ENCODE assay signal across 31 cellular contexts in the genomic region with DNA sequence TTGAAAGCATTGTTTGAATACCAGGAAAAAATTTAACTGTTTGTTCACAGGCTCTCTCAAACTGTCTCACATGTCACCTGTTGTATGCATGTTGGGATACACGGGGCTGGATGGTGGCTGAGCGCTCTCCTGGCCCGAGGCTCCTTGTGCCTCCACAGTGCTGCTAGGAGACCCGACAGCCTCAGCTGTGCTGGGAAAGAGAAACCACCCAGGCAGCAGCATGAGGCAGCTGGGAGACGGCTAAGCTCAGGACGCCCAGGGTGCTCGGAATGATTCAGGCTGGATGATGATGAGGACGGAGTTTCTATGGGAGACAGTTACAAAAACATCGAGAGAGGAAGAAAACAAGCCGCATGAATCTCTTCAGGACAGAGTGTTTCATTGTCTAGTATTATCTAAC.
"Had no signal": no experiment of that assay in that cellular context is flagged by ENCODE, and none has a peak within 500 bp of the region (broad histone marks: within the 10 kb centered on the region; RNA-seq: fewer than 3 reads in every experiment).

No MANE protein-coding gene starts in this region.

- DNase-seq: naive thymus-derived CD8-positive, alpha-beta T cell; occipital lobe; ovary; posterior cingulate gyrus; psoas muscle; right cardiac atrium; right lobe of liver; spleen; stimulated activated CD4-positive, alpha-beta T cell treated with anti-CD3 and anti-CD28 coated beads, Interleukin-12 subunit alpha, Interleukin-12 subunit beta, amount 100 ng/mL, for 4 hours; stimulated activated CD4-positive, alpha-beta T cell treated with anti-CD3 and anti-CD28 coated beads, Interleukin-1b, Interleukin-23, amount 100 ng/mL, for 48 hours; stimulated activated CD4-positive, alpha-beta T cell treated with anti-CD3 and anti-CD28 coated beads, Interleukin-4, amount 100 ng/mL, for 1 hour; stimulated activated CD4-positive, alpha-beta T cell treated with anti-CD3 and anti-CD28 coated beads, Interleukin-4, amount 100 ng/mL, for 4 hours; stimulated activated CD8-positive, alpha-beta memory T cell treated with anti-CD3 and anti-CD28 coated beads, Interleukin-4, amount 100 ng/mL, for 48 hours; stimulated activated naive CD4-positive, alpha-beta T cell; stimulated activated naive CD8-positive, alpha-beta T cell treated with anti-CD3 and anti-CD28 coated beads, Interleukin-15, amount 100 ng/mL, for 72 hours; stimulated activated naive CD8-positive, alpha-beta T cell treated with anti-CD3 and anti-CD28 coated beads, Interleukin-15, Interleukin-2, amounts not matched to agents 100 U/mL and 50 U/mL, for 24 hours; substantia nigra; testis; tibial artery; transverse colon; upper lobe of right lung; uterus had no signal

- H3K36me3 ChIP-seq: neural progenitor cell, ovary, right lobe of liver, spleen, suprapubic skin, tibial artery, transverse colon, upper lobe of right lung, uterus had no signal

- H3K27ac ChIP-seq: neural progenitor cell, ovary, parathyroid adenoma, psoas muscle, right lobe of liver, skin epidermis, spleen, suprapubic skin, testis, tibial artery, transverse colon, upper lobe of right lung, uterus had no signal

- H3K4me3 Mint-ChIP-seq: naive thymus-derived CD8-positive, alpha-beta T cell; nephron; neural progenitor cell; stimulated activated memory B cell treated with anti-CD40 and anti-IgM and Interleukin-4, amounts not matched to agents 10 μg/mL and 1 μg/mL and 100 μg/mL, for 72 hours; stimulated activated naive CD8-positive, alpha-beta T cell treated with anti-CD3 and anti-CD28 coated beads, Interleukin-15, amount 100 ng/mL, for 72 hours; type B pancreatic cell had no signal

- H3K4me1 Mint-ChIP-seq: naive thymus-derived CD8-positive, alpha-beta T cell; stimulated activated memory B cell treated with anti-CD40 and anti-IgM and Interleukin-4, amounts not matched to agents 10 μg/mL and 1 μg/mL and 100 μg/mL, for 72 hours; stimulated activated naive CD8-positive, alpha-beta T cell treated with anti-CD3 and anti-CD28 coated beads, Interleukin-15, amount 100 ng/mL, for 72 hours had no signal

- H3K27me3 ChIP-seq: ovary, right lobe of liver, spleen, suprapubic skin, testis, tibial artery, transverse colon, uterus had no signal

- H3K27ac Mint-ChIP-seq: naive thymus-derived CD8-positive, alpha-beta T cell; nephron; neural progenitor cell; progenitor cell of endocrine pancreas; stimulated activated memory B cell treated with anti-CD40 and anti-IgM and Interleukin-4, amounts not matched to agents 10 μg/mL and 1 μg/mL and 100 μg/mL, for 72 hours; stimulated activated naive CD8-positive, alpha-beta T cell treated with anti-CD3 and anti-CD28 coated beads, Interleukin-15, amount 100 ng/mL, for 72 hours; type B pancreatic cell had no signal

- H3K36me3 Mint-ChIP-seq: naive thymus-derived CD8-positive, alpha-beta T cell; neural progenitor cell; stimulated activated memory B cell treated with anti-CD40 and anti-IgM and Interleukin-4, amounts not matched to agents 10 μg/mL and 1 μg/mL and 100 μg/mL, for 72 hours; type B pancreatic cell had no signal

- ATAC-seq: naive thymus-derived CD8-positive, alpha-beta T cell; psoas muscle; right cardiac atrium; right lobe of liver; stimulated activated memory B cell treated with anti-CD40 and anti-IgM and Interleukin-4, amounts not matched to agents 10 μg/mL and 1 μg/mL and 100 μg/mL, for 72 hours; stimulated activated naive CD8-positive, alpha-beta T cell treated with anti-CD3 and anti-CD28 coated beads, Interleukin-15, amount 100 ng/mL, for 72 hours; stimulated activated naive CD8-positive, alpha-beta T cell treated with anti-CD3 and anti-CD28 coated beads, Interleukin-15, Interleukin-2, amounts not matched to agents 100 U/mL and 50 U/mL, for 24 hours had no signal

- H3K9me3 ChIP-seq: right lobe of liver, suprapubic skin, testis, upper lobe of right lung had no signal

- H3K4me1 ChIP-seq: neural progenitor cell, parathyroid adenoma, psoas muscle, right lobe of liver, spleen, suprapubic skin, testis, tibial artery, transverse colon, upper lobe of right lung, uterus had no signal

- H3K27me3 Mint-ChIP-seq: stimulated activated memory B cell treated with anti-CD40 and anti-IgM and Interleukin-4, amounts not matched to agents 10 μg/mL and 1 μg/mL and 100 μg/mL, for 72 hours had no signal

- H3K4me3 ChIP-seq: neural progenitor cell, ovary, psoas muscle, right lobe of liver, skin epidermis, smooth muscle cell, spleen, suprapubic skin, testis, tibial artery, transverse colon, upper lobe of right lung, uterus had no signal

- H3K9me3 Mint-ChIP-seq: nephron, type B pancreatic cell had no signal
